ENCODE assay signal across 2 cellular contexts in the genomic region with DNA sequence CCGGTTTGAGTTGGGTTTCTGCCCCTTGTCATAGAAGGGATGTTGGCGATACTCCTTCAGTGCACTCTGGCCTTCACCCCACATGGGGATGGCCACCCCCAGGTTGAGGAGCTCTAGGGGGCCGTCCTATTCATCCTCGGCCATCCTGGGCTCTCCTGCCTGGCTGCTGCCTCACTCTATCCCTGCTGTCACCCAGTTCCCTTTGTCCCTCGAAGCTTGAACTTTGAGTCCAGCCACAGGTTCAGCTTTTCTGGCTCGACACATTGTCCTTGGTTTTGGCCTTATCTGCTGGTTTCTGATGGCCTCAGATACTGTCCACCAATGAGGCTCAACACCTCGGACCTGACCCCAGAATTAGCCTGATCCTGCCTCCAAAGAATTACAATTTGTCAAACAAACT.
TF ChIP-seq lines count a peak whose summit lies in the region.

No MANE protein-coding gene starts in this region.

TF ChIP-seq in IMR-90, 13 proteins besides CTCF, POLR2A, EP300 and RAD21:
- TF ChIP-seq MAFK (IDR thresholded peaks at IDR 0.05; ENCODE audit: low read depth, low read length) (no peak), MXI1 (IDR thresholded peaks at IDR 0.05; ENCODE audit: borderline replicate concordance, low read depth, low read length) (no peak), CEBPB (IDR thresholded peaks at IDR 0.05; ENCODE audit: low read depth, low read length) (no peak), MAZ (IDR thresholded peaks at IDR 0.05; ENCODE audit: borderline replicate concordance, low read depth, low read length) (no peak), BHLHE40 (IDR thresholded peaks at IDR 0.05; ENCODE audit: low read depth, low read length) (no peak), ELK1 (IDR thresholded peaks at IDR 0.05; ENCODE audit: borderline replicate concordance, low read depth, low read length) (no peak), CHD1 (IDR thresholded peaks at IDR 0.05; ENCODE audit: low read depth, low read length) (no peak), RFX5 (IDR thresholded peaks at IDR 0.05; ENCODE audit: low read depth, low read length) (no peak), SMC3 (IDR thresholded peaks at IDR 0.05; ENCODE audit: low read depth, low read length) (no peak), USF2 (IDR thresholded peaks at IDR 0.05; ENCODE audit: low read depth, low read length) (no peak), FOS (IDR thresholded peaks at IDR 0.05; ENCODE audit: low read depth, low read length) (no peak), NFE2L2 (IDR thresholded peaks at IDR 0.05; ENCODE audit: low read depth, low read length) (no peak)

TF ChIP-seq in H1, 55 proteins besides CTCF, POLR2A, EP300 and RAD21:
- TF ChIP-seq BCL11A (IDR thresholded peaks at IDR 0.05; ENCODE audit: low read depth in 2 of 2, low read length in 2 of 2), result no peak
- TF ChIP-seq KDM4A (IDR thresholded peaks at IDR 0.05; ENCODE audit: low read depth, low read length, severe bottlenecking), result no peak
- TF ChIP-seq CEBPB (IDR thresholded peaks at IDR 0.05; ENCODE audit: low read depth, low read length), result no peak
- no peak for TF ChIP-seq KDM5A (IDR thresholded peaks at IDR 0.05; ENCODE audit: low read length)
- TF ChIP-seq FOSL1 (IDR thresholded peaks at IDR 0.05; ENCODE audit: insufficient read depth, low read depth, low read length), result no peak
- TF ChIP-seq SAP30 (IDR thresholded peaks at IDR 0.05; ENCODE audit: insufficient read depth, insufficient replicate concordance, low read length), result no peak
- TF ChIP-seq CHD2 (IDR thresholded peaks at IDR 0.05; ENCODE audit: low read length), result no peak
- no peak for TF ChIP-seq SUZ12 (IDR thresholded peaks at IDR 0.05; ENCODE audit: low read length)
- no peak for TF ChIP-seq TBP (IDR thresholded peaks at IDR 0.05; ENCODE audit: low read depth, low read length)
- TF ChIP-seq CHD1 (IDR thresholded peaks at IDR 0.05; ENCODE audit: low read depth, low read length), result no peak
- TF ChIP-seq CBX5 (IDR thresholded peaks at IDR 0.05; ENCODE audit: low read depth, low read length), result no peak
- no peak for TF ChIP-seq ASH2L (IDR thresholded peaks at IDR 0.05; ENCODE audit: low read length)
TF ChIP-seq in H1: peak in this region for 0.
